In genomic region chr6:72974276-72974675, GRCh38 we compare ENCODE assay signal across 1 cellular context.
TF ChIP-seq lines count a peak whose summit lies in the region.

No MANE protein-coding gene starts in this region.

TF ChIP-seq in HEK293, 187 proteins besides CTCF, POLR2A, EP300 and RAD21 (continued from another document):
- no peak for TF ChIP-seq ZNF148 (tag by site-specific recombination; IDR thresholded peaks at IDR 0.05; ENCODE audit: borderline replicate concordance)
- TF ChIP-seq ZNF707 (tag by site-specific recombination; IDR thresholded peaks at IDR 0.05) = no peak
TF ChIP-seq in HEK293: peak in this region for 1.
